In genomic region chr6:105733556-105734162, GRCh38 we compare ENCODE assay signal across 9 cellular contexts.
A peak's percentile ranks its signal among the peaks of the same experiment; 100 is the strongest.
DNase-seq lines count a peak whose midpoint lies in the region; ATAC-seq and TF ChIP-seq lines count a peak whose summit lies in the region.
"Had no signal": no experiment of that assay in that cellular context is flagged by ENCODE, and none has a peak within 500 bp of the region (broad histone marks: within the 10 kb centered on the region; RNA-seq: fewer than 3 reads in every experiment).

No MANE protein-coding gene starts in this region.

- H3K4me1 ChIP-seq in breast epithelium = no peaks in the 10 kb centered on the region

- H3K27me3 ChIP-seq in GM06990 (replicated peaks; ENCODE audit: control insufficient read depth, insufficient read depth, low read length) (no peaks in the 10 kb centered on the region), breast epithelium (no peaks in the 10 kb centered on the region)

- no peaks in the 10 kb centered on the region for H3K9me3 Mint-ChIP-seq in naive B cell

- intact Hi-C loops in breast epithelium (cut with DNase I; ENCODE audit: low total_unique reads) = no loop called here

- peaks cover 0 to 2% (median 0%) of the 10 kb centered on the region in 3 donors for H3K27me3 Mint-ChIP-seq in naive B cell

- H3K27ac ChIP-seq in breast epithelium = no peak overlapping the region
- H3K27ac ChIP-seq: skin epidermis had no signal

- H3K4me3 Mint-ChIP-seq in naive B cell = no peak overlapping the region

- no peak overlapping the region for H3K27ac Mint-ChIP-seq in naive B cell

- ATAC-seq in naive B cell (ENCODE audit: low read depth in 2 of 2) = no peak
- no peak for ATAC-seq in GM19463 (IDR thresholded peaks at IDR 0.05; ENCODE audit: unreplicated experiment)
- no peak for ATAC-seq in GM18517 (IDR thresholded peaks at IDR 0.05; ENCODE audit: unreplicated experiment)

- H3K9me3 ChIP-seq in breast epithelium = no peaks in the 10 kb centered on the region

- no peaks in the 10 kb centered on the region for H3K4me1 Mint-ChIP-seq in naive B cell

- H3K36me3 Mint-ChIP-seq in naive B cell = peaks cover 0 to 3% of the 10 kb centered on the region in 2 donors

- H3K36me3 ChIP-seq in GM06990 (ENCODE audit: control insufficient read depth, insufficient read depth, low read length) = no peaks in the 10 kb centered on the region
- H3K36me3 ChIP-seq in breast epithelium = no peaks in the 10 kb centered on the region

- H3K4me3 ChIP-seq in GM06990 (replicated peaks; ENCODE audit: low read depth, low read length) (no peak overlapping the region), NB4 (ENCODE audit: low read depth, low read length) (no peak overlapping the region), breast epithelium (no peak overlapping the region)
- H3K4me3 ChIP-seq: skin epidermis had no signal

- TF ChIP-seq CTCF in GM06990 (IDR thresholded peaks at IDR 0.05; ENCODE audit: insufficient read depth, low read length, poor library complexity, severe bottlenecking) (peak; percentile 52), NB4 (IDR thresholded peaks at IDR 0.05; ENCODE audit: low read depth, low read length) (peak; percentile 54), breast epithelium (IDR thresholded peaks at IDR 0.05) (peak in 2 of 3 donors; percentile 25 to 46)

- DNase-seq in GM06990 (ENCODE audit: extremely low read depth, insufficient read length) (no peak), NB4 (ENCODE audit: low read depth) (peak; percentile 58), breast epithelium (ENCODE audit: low spot score in 2 of 2) (no peak), naive B cell (peak; percentile 18), iPS-NIHi7 (ENCODE audit: extremely low spot score) (no peak), NCI-H2081 treated with DMSO at 0.1 percent for 48 hours (lab: John Stamatoyannopoulos, UW) (no peak)

- TF ChIP-seq POLR2A in NB4 (IDR thresholded peaks at IDR 0.05; ENCODE audit: extremely low read depth, insufficient read length) = no peak
- TF ChIP-seq POLR2A in breast epithelium (IDR thresholded peaks at IDR 0.05) = no peak

Comparison
In these comparisons a context has a peak if more than half of its experiments do, and no peak if none do; other contexts are left out.
1. DNase-seq: peak in NB4 (single experiment) and naive B cell (single experiment); none in GM06990 (single experiment), breast epithelium (0 of 2), iPS-NIHi7 (single experiment) and NCI-H2081 treated with DMSO at 0.1 percent for 48 hours (single experiment).
2. Peak in every context shown above with its lines, with median percentiles within 50 percentile points of each other: CTCF ChIP-seq.